ENCODE assay signal across 8 cellular contexts in genomic region chr12:57782608-57783465, GRCh38. TPM values are rescaled to one million over a fixed set of nuclear protein-coding genes. Genes with fewer than 3 reads are reported as not detected.
A peak's percentile ranks its signal among the peaks of the same experiment; 100 is the strongest.
DNase-seq lines count a peak whose midpoint lies in the region; ATAC-seq and TF ChIP-seq lines count a peak whose summit lies in the region.

Gene TSFM (plus strand): TSS chr12:57782787. CDS start chr12:57782802, 15 bp downstream.

- H3K36me3 ChIP-seq in SK-N-MC (ENCODE audit: insufficient read depth, low read length) (peaks cover 31% of the 10 kb centered on the region), thymus (ENCODE audit: control insufficient read depth, insufficient read depth) (peaks cover 20% of the 10 kb centered on the region)

- H3K4me1 ChIP-seq in thymus (ENCODE audit: control insufficient read depth, insufficient read depth, low read length): peaks cover 23% of the 10 kb centered on the region

- H3K4me3 Mint-ChIP-seq in activated naive CD4-positive, alpha-beta T cell treated with anti-CD3 and anti-CD28 coated beads, Interleukin-2, amount 50 U/mL, for 24 hours: peak within 1 kb of the TSS; percentile 99
- peak within 1 kb of the TSS; percentile 97 for H3K4me3 Mint-ChIP-seq in osteocyte (ENCODE audit: unreplicated experiment)

- no peaks in the 10 kb centered on the region for H3K9me3 ChIP-seq in SK-N-MC (ENCODE audit: low read depth, low read length)
- H3K9me3 ChIP-seq in thymus (ENCODE audit: control insufficient read depth): no peaks in the 10 kb centered on the region

- H3K4me3 ChIP-seq in NB4 (ENCODE audit: low read depth, low read length) (peak within 1 kb of the TSS; percentile 96), SK-N-MC (peak within 1 kb of the TSS; percentile 87), thymus (ENCODE audit: low read length) (peak within 1 kb of the TSS; percentile 74)

- H3K4me1 Mint-ChIP-seq in activated naive CD4-positive, alpha-beta T cell treated with anti-CD3 and anti-CD28 coated beads, Interleukin-2, amount 50 U/mL, for 24 hours: peaks cover 54% of the 10 kb centered on the region
- H3K4me1 Mint-ChIP-seq in osteocyte (ENCODE audit: unreplicated experiment): peaks cover 12% of the 10 kb centered on the region

- peak; percentile 82 for DNase-seq in GM10266 (ENCODE audit: extremely low spot score)
- peak; percentile 97 for DNase-seq in NB4 (ENCODE audit: low read depth)
- peak; percentile 81 for DNase-seq in SK-N-MC (ENCODE audit: low read depth, low spot score)
- DNase-seq in glomerular visceral epithelial cell (ENCODE audit: extremely low spot score): peak; percentile 89
- DNase-seq in osteocyte (ENCODE audit: extremely low spot score, unreplicated experiment): peak; percentile 97

- WGBS in thymus: 2% methylated on average over 45 of the region's 45 CpGs

- peak within 1 kb of the TSS; percentile 99 for H3K27ac Mint-ChIP-seq in activated naive CD4-positive, alpha-beta T cell treated with anti-CD3 and anti-CD28 coated beads, Interleukin-2, amount 50 U/mL, for 24 hours
- H3K27ac Mint-ChIP-seq in osteocyte (ENCODE audit: unreplicated experiment): peak within 1 kb of the TSS; percentile 90

- TF ChIP-seq POLR2A in NB4 (IDR thresholded peaks at IDR 0.05; ENCODE audit: extremely low read depth, insufficient read length): peak; percentile 85

- peaks cover 17% of the 10 kb centered on the region for H3K36me3 Mint-ChIP-seq in activated naive CD4-positive, alpha-beta T cell treated with anti-CD3 and anti-CD28 coated beads, Interleukin-2, amount 50 U/mL, for 24 hours
- H3K36me3 Mint-ChIP-seq in osteocyte (ENCODE audit: unreplicated experiment): peaks cover 7% of the 10 kb centered on the region

- H3K9me3 Mint-ChIP-seq in activated naive CD4-positive, alpha-beta T cell treated with anti-CD3 and anti-CD28 coated beads, Interleukin-2, amount 50 U/mL, for 24 hours: no peaks in the 10 kb centered on the region
- H3K9me3 Mint-ChIP-seq in osteocyte (ENCODE audit: unreplicated experiment): no peaks in the 10 kb centered on the region

- H3K27me3 Mint-ChIP-seq in activated naive CD4-positive, alpha-beta T cell treated with anti-CD3 and anti-CD28 coated beads, Interleukin-2, amount 50 U/mL, for 24 hours: no peaks in the 10 kb centered on the region
- no peaks in the 10 kb centered on the region for H3K27me3 Mint-ChIP-seq in osteocyte (ENCODE audit: unreplicated experiment)

- H3K9ac ChIP-seq in SK-N-MC (ENCODE audit: insufficient read length): peak within 1 kb of the TSS; percentile 91

- no peak within 1 kb of the TSS for H3K27ac ChIP-seq in SK-N-MC
- H3K27ac ChIP-seq in thymus (ENCODE audit: low read depth): peak within 1 kb of the TSS; percentile 70

- ATAC-seq in HG02571 (IDR thresholded peaks at IDR 0.05; ENCODE audit: unreplicated experiment): peak; percentile 80

- H3K27me3 ChIP-seq in thymus (ENCODE audit: control insufficient read depth, insufficient read depth): no peaks in the 10 kb centered on the region

- TF ChIP-seq CTCF in GM10266 (IDR thresholded peaks at IDR 0.05; ENCODE audit: control insufficient read depth, insufficient read depth, low read depth, missing control alignments) (peak; percentile 97), NB4 (IDR thresholded peaks at IDR 0.05; ENCODE audit: low read depth, low read length) (peak; percentile 85), osteocyte (IDR thresholded peaks at IDR 0.05) (peak; percentile 94)

RNA-seq across cellular contexts. Expression of gene TSFM, which starts in this region (rescaled TPM):
- 23.6 and 28.5 TPM in 2 replicates for total RNA-seq in osteocyte
- 28.6 TPM for polyA plus RNA-seq in thymus
